8 cellular contexts compared by ENCODE assay signal in the genomic region with DNA sequence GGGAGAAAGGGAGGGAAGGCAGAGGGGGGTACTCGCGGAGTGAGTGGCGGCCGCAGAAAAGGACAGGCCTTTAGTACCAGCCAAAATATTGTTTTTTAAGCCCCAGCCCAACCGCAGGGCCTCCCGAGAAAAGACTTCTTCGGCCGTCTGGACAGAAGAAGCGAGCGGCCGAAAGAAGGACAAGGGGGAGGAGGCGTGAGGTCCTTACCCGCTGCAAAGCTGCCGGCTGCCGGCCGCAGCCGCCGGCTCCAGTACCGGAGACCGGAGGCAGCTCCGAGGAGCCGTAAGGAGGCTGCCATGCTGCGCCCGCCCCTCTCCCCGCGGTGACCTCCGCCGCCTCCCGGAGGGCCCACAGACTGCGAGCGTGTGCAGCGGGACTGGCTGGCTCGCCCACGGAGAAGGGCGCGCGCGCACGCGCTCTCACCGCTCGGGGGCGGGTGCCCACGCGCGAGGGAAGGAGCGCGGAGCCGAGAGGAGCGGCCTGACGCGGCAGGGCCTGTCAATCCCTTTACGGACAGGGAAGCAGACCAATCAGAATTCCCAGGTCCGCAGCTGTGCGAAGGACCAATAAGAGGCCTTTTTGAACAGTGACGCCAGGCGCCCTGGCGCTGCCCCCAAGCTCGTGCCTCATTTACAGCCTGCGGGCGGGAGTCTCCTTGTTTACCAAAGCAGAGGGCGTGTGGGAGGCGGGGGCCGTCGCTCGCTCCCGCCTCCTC. TPM values are rescaled to one million over a fixed set of nuclear protein-coding genes. Genes with fewer than 3 reads are reported as not detected.
DNase-seq lines count a peak whose midpoint lies in the region; ATAC-seq, FAIRE-seq and TF ChIP-seq lines count a peak whose summit lies in the region.

A gene (minus strand): TSS at position 394 of the 716 bp plus-strand sequence. CDS start 95 bp downstream, at position 299.

- H3K4me2 ChIP-seq in astrocyte (ENCODE audit: low read length): peak within 1 kb of the TSS; percentile 96

- no peaks in the 10 kb centered on the region for H3K27me3 Mint-ChIP-seq in astrocyte (ENCODE audit: low read depth, unreplicated experiment)

- intact Hi-C loops in right cardiac atrium (cut with DNase I) (loop anchor here in 1 of 4 donors (5.0 kb wide), 1 partner anchor 75 kb away; no protein-coding TSS in a partner anchor), uterus (cut with DNase I; ENCODE audit: low total_unique reads) (loop anchor here (5.0 kb wide), 2 partner anchors 75 to 475 kb away; a partner anchor contains a TSS)

- no peaks in the 10 kb centered on the region for H3K36me3 ChIP-seq in astrocyte (ENCODE audit: insufficient read depth, low read length)
- H3K36me3 ChIP-seq in uterus: no peaks in the 10 kb centered on the region

- TF ChIP-seq POLR2A in GM18505 (IDR thresholded peaks at IDR 0.05; ENCODE audit: borderline replicate concordance, extremely low read depth, insufficient read depth, insufficient read length) (peak; percentile 79), uterus (IDR thresholded peaks at IDR 0.05) (peak; percentile 91 to 97)

- peak within 1 kb of the TSS; percentile 84 for H3K27ac Mint-ChIP-seq in astrocyte (ENCODE audit: unreplicated experiment)

- no peaks in the 10 kb centered on the region for H3K9me3 ChIP-seq in astrocyte (ENCODE audit: insufficient read depth, low read depth, low read length)
- H3K9me3 ChIP-seq in right cardiac atrium (ENCODE audit: control insufficient read depth, low read length): no peaks in the 10 kb centered on the region
- no peaks in the 10 kb centered on the region for H3K9me3 ChIP-seq in uterus

- WGBS in right cardiac atrium: under 1% methylated on average over 67 of the region's 67 CpGs

- DNase-seq in NCI-H2029 (lab: John Stamatoyannopoulos, UW) (peak; percentile 98), T-helper 22 cell (ENCODE audit: low read depth) (peak; percentile 96), astrocyte (ENCODE audit: low read depth) (peak; percentile 99), right cardiac atrium (peak; percentile 99 to 100 (median 100)), pulmonary artery endothelial cell (ENCODE audit: low read depth, low spot score) (peak; percentile 99), uterus (peak; percentile 99 to 100)

- ATAC-seq in GM18505 (IDR thresholded peaks at IDR 0.05; ENCODE audit: unreplicated experiment): peak; percentile 98
- peak; percentile 98 for ATAC-seq in HG02973 (IDR thresholded peaks at IDR 0.05; ENCODE audit: unreplicated experiment)
- ATAC-seq in right cardiac atrium: peak; percentile 100

- H3K9me3 Mint-ChIP-seq in astrocyte (ENCODE audit: unreplicated experiment): no peaks in the 10 kb centered on the region

- H3K4me3 ChIP-seq in astrocyte (ENCODE audit: insufficient read depth, low read depth, low read length) (peak within 1 kb of the TSS; percentile 89), right cardiac atrium (ENCODE audit: low read length) (peak within 1 kb of the TSS; percentile 87), uterus (peak within 1 kb of the TSS; percentile 78 to 88)

- peaks cover 4% of the 10 kb centered on the region for H3K4me1 Mint-ChIP-seq in astrocyte (ENCODE audit: low read depth, unreplicated experiment)

- no peak for TF ChIP-seq CTCF in astrocyte (IDR thresholded peaks at IDR 0.05; ENCODE audit: insufficient read depth, low read depth, low read length)
- peak in 3 of 4 experiments; percentile 34 to 58 (median 38) for TF ChIP-seq CTCF in uterus (IDR thresholded peaks at IDR 0.05)

- H3K4me1 ChIP-seq in astrocyte (ENCODE audit: insufficient read depth, low read length): peaks cover 7% of the 10 kb centered on the region
- H3K4me1 ChIP-seq in right cardiac atrium (ENCODE audit: control insufficient read depth, insufficient read depth, low read length): no peaks in the 10 kb centered on the region
- no peaks in the 10 kb centered on the region for H3K4me1 ChIP-seq in uterus

- H4K20me1 ChIP-seq in astrocyte (ENCODE audit: insufficient read depth, low read length): no peaks in the 10 kb centered on the region

- peak within 1 kb of the TSS; percentile 89 for H3K9ac ChIP-seq in astrocyte (ENCODE audit: low read length)

- H3K79me2 ChIP-seq in astrocyte (ENCODE audit: insufficient read depth, low read length): peaks cover 16% of the 10 kb centered on the region

- H3K27me3 ChIP-seq in astrocyte (ENCODE audit: insufficient read depth, low read length) (no peaks in the 10 kb centered on the region), right cardiac atrium (ENCODE audit: control insufficient read depth, insufficient read depth) (no peaks in the 10 kb centered on the region), uterus (no peaks in the 10 kb centered on the region)

- peak within 1 kb of the TSS; percentile 92 for H3K4me3 Mint-ChIP-seq in astrocyte (ENCODE audit: unreplicated experiment)

- no peaks in the 10 kb centered on the region for H3K36me3 Mint-ChIP-seq in astrocyte (ENCODE audit: low read depth, unreplicated experiment)

- H3K27ac ChIP-seq in astrocyte (ENCODE audit: low read depth, low read length) (peak within 1 kb of the TSS; percentile 86), right cardiac atrium (ENCODE audit: low read length) (peak within 1 kb of the TSS; percentile 86), uterus (peak within 1 kb of the TSS; percentile 94 to 95)

- peak within 1 kb of the TSS; percentile 58 for H2AFZ ChIP-seq in astrocyte (ENCODE audit: low read depth, low read length)

- FAIRE-seq in astrocyte (lab: Jason Lieb, UNC): no peak

RNA-seq across cellular contexts. Expression of the gene that starts here (rescaled TPM):
- total RNA-seq in astrocyte (21.9 and 23.9 TPM in 2 replicates), right cardiac atrium (10 to 100 TPM; 57.7 to 74.2 (median 69.5) TPM), pulmonary artery endothelial cell (41.9 and 43.6 TPM in 2 replicates), uterus (10 to 100 TPM; 38.9 to 58.8 (median 52.2) TPM)
- polyA plus RNA-seq in right cardiac atrium: 77.1 TPM

Comparison
In these comparisons a context has a peak if more than half of its experiments do, and no peak if none do; other contexts are left out.
1. Peak in every context shown above with its lines: DNase-seq, ATAC-seq, H3K4me3 ChIP-seq and H3K27ac ChIP-seq.